In genomic region chr17:75614006-75614405, GRCh38 we compare ENCODE assay signal across 1 cellular context.
TF ChIP-seq lines count a peak whose summit lies in the region.

No MANE protein-coding gene starts in this region.

TF ChIP-seq in HepG2, 621 proteins besides CTCF, POLR2A, EP300 and RAD21 (continued from another document):
- peak; percentile 17; the same call in 1 of the 2 replicates for TF ChIP-seq ZNF687 (CRISPR knock-in tag; IDR thresholded peaks at IDR 0.05)
- TF ChIP-seq RNF2 (conservative IDR thresholded peaks at IDR 0.05; ENCODE audit: low read depth), result no peak
- TF ChIP-seq NCOA2 (CRISPR knock-in tag; IDR thresholded peaks at IDR 0.05), result no peak
- TF ChIP-seq HBP1 (CRISPR knock-in tag; IDR thresholded peaks at IDR 0.05; ENCODE audit: low read depth), result no peak
- 0 out of 2 replicates have a peak, but pooled peaks have one; percentile 11 for TF ChIP-seq ZFP82 (CRISPR knock-in tag; IDR thresholded peaks at IDR 0.05; ENCODE audit: borderline replicate concordance)
- TF ChIP-seq ZNF878 (CRISPR knock-in tag; IDR thresholded peaks at IDR 0.05), result no peak
